Comparison of ENCODE assay signal across 15 cellular contexts in genomic region chr5:58090704-58091103, GRCh38.
DNase-seq lines count a peak whose midpoint lies in the region; ATAC-seq and TF ChIP-seq lines count a peak whose summit lies in the region.
"Had no signal": no experiment of that assay in that cellular context is flagged by ENCODE, and none has a peak within 500 bp of the region (broad histone marks: within the 10 kb centered on the region; RNA-seq: fewer than 3 reads in every experiment).

No MANE protein-coding gene starts in this region.

- peaks cover 3% of the 10 kb centered on the region for H3K9me3 Mint-ChIP-seq in activated CD4-positive, alpha-beta memory T cell treated with anti-CD3 and anti-CD28 coated beads, Interleukin-2, amount 10 ng/mL, durations not matched to agents 7 days and 5 days

- no peak for TF ChIP-seq CTCF in Panc1 (IDR thresholded peaks at IDR 0.05)
- TF ChIP-seq CTCF in left lung (IDR thresholded peaks at IDR 0.05) = no peak

- ATAC-seq in Panc1 = no peak
- ATAC-seq in left lung = peak; percentile 29
- ATAC-seq: GM12878 had no signal

- intact Hi-C loops in Panc1 (cut with micrococcal nuclease; ENCODE audit: unreplicated experiment) = no loop called here
- intact Hi-C loops in left lung (cut with DNase I) = no loop called here

- POLR2A ChIA-PET in Panc1 (lab: Charles Lee) = no interaction called here
- POLR2A ChIA-PET in activated CD4-positive, alpha-beta memory T cell treated with anti-CD3 and anti-CD28 coated beads, Interleukin-2, amount 10 ng/mL, durations not matched to agents 7 days and 5 days (lab: Charles Lee) = interaction anchor here (0.6 kb wide), 1 partner anchor 972 kb away, joined by 3 read pairs; no protein-coding TSS in a partner anchor

- H3K4me3 ChIP-seq in Panc1 (ENCODE audit: low read depth in 2 of 2, low read length in 2 of 2) = no peak overlapping the region
- no peak overlapping the region for H3K4me3 ChIP-seq in left lung
- H3K4me3 ChIP-seq: BLaER1, GM12878 had no signal

- H3K36me3 Mint-ChIP-seq in activated CD4-positive, alpha-beta memory T cell treated with anti-CD3 and anti-CD28 coated beads, Interleukin-2, amount 10 ng/mL, durations not matched to agents 7 days and 5 days (ENCODE audit: low read depth) = no peaks in the 10 kb centered on the region
- H3K36me3 Mint-ChIP-seq: CD14-positive monocyte; CD4-positive, alpha-beta memory T cell had no signal

- peak; percentile 70 for DNase-seq in DMS53 (lab: John Stamatoyannopoulos, UW)
- DNase-seq in NCI-H82 (lab: John Stamatoyannopoulos, UW) = peak; percentile 60
- no peak for DNase-seq in Panc1 (ENCODE audit: low read depth, low spot score)
- DNase-seq in left lung = no peak
- DNase-seq in activated CD4-positive, alpha-beta memory T cell treated with anti-CD3 and anti-CD28 coated beads, Interleukin-2, amount 10 ng/mL, durations not matched to agents 7 days and 5 days = no peak
- DNase-seq in NCI-H510A (lab: John Stamatoyannopoulos, UW) = no peak
- DNase-seq in activated CD8-positive, alpha-beta memory T cell treated with anti-CD3 and anti-CD28 coated beads, Interleukin-2, amount 50 U/mL, for 48 hours = no peak
- DNase-seq: CD4-positive, alpha-beta memory T cell; DMS153; DND-41; EL; H9 had no signal

- BruUV-seq in Panc1 (replicated peaks; lab: Mats Ljungman, UMichigan) = no TSS peak

- H3K27ac ChIP-seq in Panc1 (ENCODE audit: low read length) (peak overlapping the region; percentile 65; the same call in 1 of the 2 replicates), left lung (no peak overlapping the region)
- H3K27ac ChIP-seq: BLaER1 had no signal

- H3K4me1 Mint-ChIP-seq in activated CD4-positive, alpha-beta memory T cell treated with anti-CD3 and anti-CD28 coated beads, Interleukin-2, amount 10 ng/mL, durations not matched to agents 7 days and 5 days = peaks cover 10% of the 10 kb centered on the region
- H3K4me1 Mint-ChIP-seq: H9 had no signal

- H3K27ac Mint-ChIP-seq in activated CD4-positive, alpha-beta memory T cell treated with anti-CD3 and anti-CD28 coated beads, Interleukin-2, amount 10 ng/mL, durations not matched to agents 7 days and 5 days = no peak overlapping the region
- H3K27ac Mint-ChIP-seq: CD4-positive, alpha-beta memory T cell; H9 had no signal

- in situ Hi-C loops in Panc1 (cut with HindIII; ENCODE audit: low pct_unique_long_range_greater_than_20kb, low sequenced_read_pairs) = no loop called here

- H3K9me3 ChIP-seq in Panc1 (ENCODE audit: control insufficient read depth, insufficient read depth, low read depth, low read length) (no peaks in the 10 kb centered on the region), left lung (no peaks in the 10 kb centered on the region)
- H3K9me3 ChIP-seq: BLaER1 had no signal

- H3K4me3 Mint-ChIP-seq in activated CD4-positive, alpha-beta memory T cell treated with anti-CD3 and anti-CD28 coated beads, Interleukin-2, amount 10 ng/mL, durations not matched to agents 7 days and 5 days = no peak overlapping the region
- H3K4me3 Mint-ChIP-seq: CD14-positive monocyte; CD4-positive, alpha-beta memory T cell; H9 had no signal

- no peaks in the 10 kb centered on the region for H3K36me3 ChIP-seq in Panc1 (ENCODE audit: control insufficient read depth, insufficient read depth, low read length)
- no peaks in the 10 kb centered on the region for H3K36me3 ChIP-seq in left lung
- H3K36me3 ChIP-seq: BLaER1 had no signal

- H3K4me1 ChIP-seq in Panc1 (ENCODE audit: control insufficient read depth, insufficient read depth, low read length) (peaks cover 7% of the 10 kb centered on the region; the same call in 1 of the 2 replicates), left lung (no peaks in the 10 kb centered on the region)

- CTCF ChIA-PET in Panc1 (lab: Charles Lee) = no interaction called here
- CTCF ChIA-PET in activated CD4-positive, alpha-beta memory T cell treated with anti-CD3 and anti-CD28 coated beads, Interleukin-2, amount 10 ng/mL, durations not matched to agents 7 days and 5 days (lab: Charles Lee) = no interaction called here

- no peaks in the 10 kb centered on the region for H3K27me3 Mint-ChIP-seq in activated CD4-positive, alpha-beta memory T cell treated with anti-CD3 and anti-CD28 coated beads, Interleukin-2, amount 10 ng/mL, durations not matched to agents 7 days and 5 days
- H3K27me3 Mint-ChIP-seq: CD4-positive, alpha-beta memory T cell had no signal

- no peaks in the 10 kb centered on the region for H3K27me3 ChIP-seq in Panc1 (ENCODE audit: control insufficient read depth, insufficient read depth, low read length)
- H3K27me3 ChIP-seq in left lung = no peaks in the 10 kb centered on the region
- H3K27me3 ChIP-seq: BLaER1 had no signal

Comparison
In these comparisons a context has a peak if more than half of its experiments do, and no peak if none do; other contexts are left out.
1. DNase-seq: peak in DMS53 (single experiment) and NCI-H82 (single experiment); none in Panc1 (single experiment), left lung (0 of 2), activated CD4-positive, alpha-beta memory T cell treated with anti-CD3 and anti-CD28 coated beads, Interleukin-2, amount 10 ng/mL, durations not matched to agents 7 days and 5 days (single experiment), NCI-H510A (single experiment) and activated CD8-positive, alpha-beta memory T cell treated with anti-CD3 and anti-CD28 coated beads, Interleukin-2, amount 50 U/mL, for 48 hours (single experiment).